In genomic region chr20:44646641-44647274, GRCh38 we compare ENCODE assay signal across 8 cellular contexts. TPM values are rescaled to one million over a fixed set of nuclear protein-coding genes. Genes with fewer than 3 reads are reported as not detected.
DNase-seq lines count a peak whose midpoint lies in the region; ATAC-seq and TF ChIP-seq lines count a peak whose summit lies in the region.

No MANE protein-coding gene starts in this region.

- intact Hi-C loops in left ventricle myocardium inferior (cut with micrococcal nuclease) = no loop called here
- intact Hi-C loops in cardiac septum (cut with DNase I) = no loop called here

- H3K4me1 ChIP-seq in left ventricle myocardium inferior = peaks cover 95% of the 10 kb centered on the region

- peak overlapping the region; percentile 66 for H3K27ac ChIP-seq in left ventricle myocardium inferior (replicated peaks)
- H3K27ac ChIP-seq in RWPE1 = peak overlapping the region; percentile 93

- no peak overlapping the region for H3K4me3 ChIP-seq in left ventricle myocardium inferior

- no peaks in the 10 kb centered on the region for H3K36me3 ChIP-seq in left ventricle myocardium inferior

- no peaks in the 10 kb centered on the region for H3K27me3 ChIP-seq in left ventricle myocardium inferior (ENCODE audit: low read depth)

- ATAC-seq in HG03025 (IDR thresholded peaks at IDR 0.05; ENCODE audit: low FRiP score, unreplicated experiment) = peak; percentile 33

- no peak for TF ChIP-seq CTCF in left ventricle myocardium inferior (IDR thresholded peaks at IDR 0.05; ENCODE audit: borderline replicate concordance)
- no peak for TF ChIP-seq CTCF in RWPE1 (conservative IDR thresholded peaks at IDR 0.05; ENCODE audit: low read depth)

- no peaks in the 10 kb centered on the region for H3K9me3 ChIP-seq in left ventricle myocardium inferior (replicated peaks)

- CTCF ChIA-PET in RWPE1 (lab: Yijun Ruan, JAX) = interaction anchor here (0.7 kb wide), 1 partner anchor 258 kb away, joined by 5 read pairs; no protein-coding TSS in a partner anchor

- POLR2A ChIA-PET in RWPE1 (lab: Yijun Ruan, JAX; ENCODE audit: low non-redundant PET) = interaction anchor here (0.8 kb wide), 1 partner anchor 13 kb away, joined by 3 read pairs; no protein-coding TSS in a partner anchor

- DNase-seq in left ventricle myocardium inferior = no peak
- no peak for DNase-seq in cardiac septum (ENCODE audit: low spot score)
- DNase-seq in RWPE1 (ENCODE audit: low spot score) = peak; percentile 39
- peak; percentile 51 for DNase-seq in glomerular visceral epithelial cell (ENCODE audit: extremely low spot score)
- DNase-seq in retina = no peak
- DNase-seq in OCI-M1 (lab: John Stamatoyannopoulos, UW) = no peak
- DNase-seq in dedifferentiated amniotic fluid mesenchymal stem cell (ENCODE audit: extremely low spot score) = no peak

RNA-seq across cellular contexts. Expression of gene ADA, which starts 4.7 kb away (rescaled TPM):
- total RNA-seq in left ventricle myocardium inferior (6.7 TPM), cardiac septum (4.1 TPM)

Comparison
In these comparisons a context has a peak if more than half of its experiments do, and no peak if none do; other contexts are left out.
1. DNase-seq: peak in RWPE1 (single experiment) and glomerular visceral epithelial cell (single experiment); none in left ventricle myocardium inferior (single experiment), cardiac septum (single experiment), retina (single experiment), OCI-M1 (single experiment) and dedifferentiated amniotic fluid mesenchymal stem cell (single experiment).